Comparison of ENCODE assay signal across 29 cellular contexts in the genomic region with DNA sequence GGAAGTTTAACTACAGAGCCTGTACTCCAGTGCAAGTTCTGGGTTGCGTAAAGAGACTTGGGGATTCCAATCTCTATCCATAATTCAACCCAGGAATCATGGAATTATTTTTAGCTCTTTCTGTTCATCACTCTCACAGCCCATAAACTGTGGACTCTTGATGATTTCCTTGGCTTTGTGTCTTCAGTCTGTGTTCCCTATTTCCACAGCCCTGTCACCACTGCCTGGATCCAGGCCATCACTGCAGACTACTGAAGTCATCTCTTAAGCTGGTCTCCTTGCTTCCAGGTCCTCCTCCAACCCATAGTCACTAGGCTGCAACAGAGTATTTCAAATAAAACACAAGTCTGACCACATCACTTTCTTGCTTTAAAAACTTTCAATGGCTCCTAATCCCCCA.
"Had no signal": no experiment of that assay in that cellular context is flagged by ENCODE, and none has a peak within 500 bp of the region (broad histone marks: within the 10 kb centered on the region; RNA-seq: fewer than 3 reads in every experiment).

No MANE protein-coding gene starts in this region.

- H3K27ac Mint-ChIP-seq: effector memory CD8-positive, alpha-beta T cell; memory B cell; mesothelial cell of epicardium; naive thymus-derived CD4-positive, alpha-beta T cell; nephron; neural progenitor cell; progenitor cell of endocrine pancreas; stimulated activated naive CD8-positive, alpha-beta T cell treated with anti-CD3 and anti-CD28 coated beads, Interleukin-15, amount 100 ng/mL, for 72 hours had no signal

- H3K4me1 ChIP-seq: neural progenitor cell, right lobe of liver, suprapubic skin, vagina had no signal

- H3K4me2 ChIP-seq: neural progenitor cell, smooth muscle cell had no signal

- H3K36me3 ChIP-seq: gastrocnemius medialis, neural progenitor cell, right lobe of liver, suprapubic skin, vagina had no signal

- H3K79me2 ChIP-seq: parathyroid adenoma had no signal

- H3K27me3 ChIP-seq: gastrocnemius medialis, neural progenitor cell, right lobe of liver, suprapubic skin, vagina had no signal

- H3K9me3 ChIP-seq: gastrocnemius medialis, right lobe of liver, suprapubic skin, vagina had no signal

- H3K4me3 Mint-ChIP-seq: effector memory CD8-positive, alpha-beta T cell; memory B cell; mesothelial cell of epicardium; naive thymus-derived CD4-positive, alpha-beta T cell; nephron; neural progenitor cell; stimulated activated naive CD8-positive, alpha-beta T cell treated with anti-CD3 and anti-CD28 coated beads, Interleukin-15, amount 100 ng/mL, for 72 hours had no signal

- H3K4me3 ChIP-seq: coronary artery, gastrocnemius medialis, lung, neural progenitor cell, right lobe of liver, smooth muscle cell, suprapubic skin, vagina had no signal

- FAIRE-seq: endometrium, keratinocyte had no signal

- H3K27me3 Mint-ChIP-seq: effector memory CD8-positive, alpha-beta T cell; progenitor cell of endocrine pancreas had no signal

- H3K36me3 Mint-ChIP-seq: memory B cell; mesothelial cell of epicardium; naive thymus-derived CD4-positive, alpha-beta T cell; neural progenitor cell had no signal

- DNase-seq: dermis blood vessel endothelial cell; effector memory CD8-positive, alpha-beta T cell; erythroblast; foreskin fibroblast; gastrocnemius medialis; head of caudate nucleus; left ventricle myocardium superior; naive thymus-derived CD4-positive, alpha-beta T cell; right lobe of liver; stimulated activated CD4-positive, alpha-beta T cell treated with anti-CD3 and anti-CD28 coated beads, Interleukin-12 subunit alpha, Interleukin-12 subunit beta, amount 100 ng/mL, for 4 hours; stimulated activated CD4-positive, alpha-beta T cell treated with anti-CD3 and anti-CD28 coated beads, Interleukin-1b, Interleukin-23, amount 100 ng/mL, for 48 hours; stimulated activated CD4-positive, alpha-beta T cell treated with anti-CD3 and anti-CD28 coated beads, Interleukin-4, amount 100 ng/mL, for 1 hour; stimulated activated CD8-positive, alpha-beta memory T cell treated with anti-CD3 and anti-CD28 coated beads, Interleukin-4, amount 100 ng/mL, for 48 hours; stimulated activated naive CD4-positive, alpha-beta T cell; stimulated activated naive CD8-positive, alpha-beta T cell treated with anti-CD3 and anti-CD28 coated beads, Interleukin-15, amount 100 ng/mL, for 72 hours; trophoblast cell had no signal

- H2AFZ ChIP-seq: neural progenitor cell, parathyroid adenoma had no signal

- H3K4me1 Mint-ChIP-seq: naive thymus-derived CD4-positive, alpha-beta T cell; nephron; stimulated activated naive CD8-positive, alpha-beta T cell treated with anti-CD3 and anti-CD28 coated beads, Interleukin-15, amount 100 ng/mL, for 72 hours had no signal

- H3K9me3 Mint-ChIP-seq: memory B cell; nephron; neural progenitor cell; stimulated activated naive CD8-positive, alpha-beta T cell treated with anti-CD3 and anti-CD28 coated beads, Interleukin-15, amount 100 ng/mL, for 72 hours had no signal

- H3K9ac ChIP-seq: neural progenitor cell, parathyroid adenoma had no signal

- H3K27ac ChIP-seq: coronary artery, gastrocnemius medialis, neural progenitor cell, parathyroid adenoma, right lobe of liver, suprapubic skin, vagina had no signal
